In the genomic region with DNA sequence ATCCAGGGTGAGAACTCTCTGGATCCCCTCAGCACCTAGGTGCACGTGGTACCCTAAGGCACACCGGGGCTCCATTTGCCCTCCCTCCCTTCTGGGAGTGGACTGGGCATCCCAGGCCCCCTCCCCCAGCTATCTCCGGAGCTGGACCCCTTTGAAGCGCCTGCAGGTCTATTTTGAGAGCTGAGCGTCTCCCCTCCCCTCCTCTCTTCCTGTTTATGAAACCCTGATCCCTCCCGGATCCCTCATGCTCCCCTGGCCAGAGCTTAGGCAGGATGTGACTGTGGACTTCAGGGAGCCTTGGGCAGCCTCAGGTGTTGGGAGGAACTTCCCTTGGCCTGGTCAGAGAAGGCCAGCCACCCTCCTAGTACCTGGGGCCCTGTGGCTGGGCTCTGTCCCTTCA, we compare ENCODE assay signal across 14 cellular contexts. TPM values are rescaled to one million over a fixed set of nuclear protein-coding genes. Genes with fewer than 3 reads are reported as not detected.
DNase-seq lines count a peak whose midpoint lies in the region; ATAC-seq and TF ChIP-seq lines count a peak whose summit lies in the region.
"Had no signal": no experiment of that assay in that cellular context is flagged by ENCODE, and none has a peak within 500 bp of the region (broad histone marks: within the 10 kb centered on the region; RNA-seq: fewer than 3 reads in every experiment).

No MANE protein-coding gene starts in this region.

- no peaks in the 10 kb centered on the region for H3K27me3 ChIP-seq in heart right ventricle
- H3K27me3 ChIP-seq in upper lobe of right lung, result no peaks in the 10 kb centered on the region
- no peaks in the 10 kb centered on the region for H3K27me3 ChIP-seq in foreskin keratinocyte
- H3K27me3 ChIP-seq: tibial artery had no signal

- no peak overlapping the region for H3K4me3 ChIP-seq in heart right ventricle
- H3K4me3 ChIP-seq in upper lobe of right lung, result no peak overlapping the region
- H3K4me3 ChIP-seq: tibial artery had no signal

- intact Hi-C loops in heart right ventricle (cut with DNase I) (no loop called here), left cardiac atrium (cut with DNase I) (no loop called here), upper lobe of right lung (cut with DNase I) (no loop called here)

- peaks cover 0 to 70% (median 30%) of the 10 kb centered on the region in 9 donors for H3K4me1 ChIP-seq in heart right ventricle
- H3K4me1 ChIP-seq in upper lobe of right lung, result peaks cover 36% of the 10 kb centered on the region
- no peaks in the 10 kb centered on the region for H3K4me1 ChIP-seq in foreskin keratinocyte

- H3K9me3 ChIP-seq in heart right ventricle (no peaks in the 10 kb centered on the region), upper lobe of right lung (no peaks in the 10 kb centered on the region)
- H3K9me3 ChIP-seq: tibial artery had no signal

- 28 to 29% methylated on average over 6 of the region's 6 CpGs for WGBS in heart right ventricle, 2 donors

- TF ChIP-seq CTCF in heart right ventricle (IDR thresholded peaks at IDR 0.05) (no peak), upper lobe of right lung (IDR thresholded peaks at IDR 0.05) (no peak), foreskin keratinocyte (conservative IDR thresholded peaks at IDR 0.05) (no peak)

- H3K4me3 Mint-ChIP-seq in activated CD4-positive, alpha-beta memory T cell treated with anti-CD3 and anti-CD28 coated beads, Interleukin-2, amount 10 ng/mL, durations not matched to agents 7 days and 5 days, result no peak overlapping the region
- H3K4me3 Mint-ChIP-seq: HFFc6 had no signal

- POLR2A ChIA-PET in activated CD4-positive, alpha-beta memory T cell treated with anti-CD3 and anti-CD28 coated beads, Interleukin-2, amount 10 ng/mL, durations not matched to agents 7 days and 5 days (lab: Charles Lee), result interaction anchor here (1.1 to 6.7 kb wide), 8 partner anchors 10 to 350 kb away, joined by 4 to 88 read pairs (median 8); partner anchors contain the start of genes GPN2, HMGN2 and RPS6KA1

- peaks cover 16% of the 10 kb centered on the region for H3K36me3 Mint-ChIP-seq in activated CD4-positive, alpha-beta memory T cell treated with anti-CD3 and anti-CD28 coated beads, Interleukin-2, amount 10 ng/mL, durations not matched to agents 7 days and 5 days (ENCODE audit: low read depth)

- H3K27ac Mint-ChIP-seq in activated CD4-positive, alpha-beta memory T cell treated with anti-CD3 and anti-CD28 coated beads, Interleukin-2, amount 10 ng/mL, durations not matched to agents 7 days and 5 days, result peak overlapping the region; percentile 96
- H3K27ac Mint-ChIP-seq: HFFc6 had no signal

- H3K36me3 ChIP-seq in heart right ventricle, result no peaks in the 10 kb centered on the region
- H3K36me3 ChIP-seq in upper lobe of right lung, result peaks cover 5% of the 10 kb centered on the region
- H3K36me3 ChIP-seq: tibial artery had no signal

- no peak for ATAC-seq in heart right ventricle
- ATAC-seq in left cardiac atrium, result no peak
- no peak for ATAC-seq in upper lobe of right lung
- ATAC-seq in foreskin keratinocyte, result no peak

- DNase-seq in heart right ventricle, result no peak
- no peak for DNase-seq in left cardiac atrium
- DNase-seq in activated CD4-positive, alpha-beta memory T cell treated with anti-CD3 and anti-CD28 coated beads, Interleukin-2, amount 10 ng/mL, durations not matched to agents 7 days and 5 days, result no peak
- peak; percentile 33 for DNase-seq in left kidney (ENCODE audit: low read depth, low spot score)
- DNase-seq in upper lobe of right lung, result no peak
- no peak for DNase-seq in activated CD8-positive, alpha-beta memory T cell treated with anti-CD3 and anti-CD28 coated beads, Interleukin-2, amount 50 U/mL, for 4 hours
- no peak for DNase-seq in iPS-NIHi11 (ENCODE audit: low spot score)
- no peak for DNase-seq in foreskin keratinocyte
- DNase-seq: AML-193; HFFc6; NCI-H1436 treated with DMSO at 0.1 percent for 48 hours; nucleus accumbens; stimulated activated CD4-positive, alpha-beta T cell treated with anti-CD3 and anti-CD28 coated beads, Interleukin-4, amount 100 ng/mL, for 24 hours; tibial artery had no signal

- peak overlapping the region in 6 of 10 donors; percentile 19 to 96 (median 50) for H3K27ac ChIP-seq in heart right ventricle
- peak overlapping the region; percentile 55 for H3K27ac ChIP-seq in upper lobe of right lung
- H3K27ac ChIP-seq in foreskin keratinocyte, result no peak overlapping the region
- H3K27ac ChIP-seq: tibial artery had no signal

- no peaks in the 10 kb centered on the region for H3K9me3 Mint-ChIP-seq in activated CD4-positive, alpha-beta memory T cell treated with anti-CD3 and anti-CD28 coated beads, Interleukin-2, amount 10 ng/mL, durations not matched to agents 7 days and 5 days
- H3K9me3 Mint-ChIP-seq: HFFc6 had no signal

- H3K27me3 Mint-ChIP-seq in activated CD4-positive, alpha-beta memory T cell treated with anti-CD3 and anti-CD28 coated beads, Interleukin-2, amount 10 ng/mL, durations not matched to agents 7 days and 5 days, result no peaks in the 10 kb centered on the region

- peaks cover 92% of the 10 kb centered on the region for H3K4me1 Mint-ChIP-seq in activated CD4-positive, alpha-beta memory T cell treated with anti-CD3 and anti-CD28 coated beads, Interleukin-2, amount 10 ng/mL, durations not matched to agents 7 days and 5 days

- CTCF ChIA-PET in activated CD4-positive, alpha-beta memory T cell treated with anti-CD3 and anti-CD28 coated beads, Interleukin-2, amount 10 ng/mL, durations not matched to agents 7 days and 5 days (lab: Charles Lee), result interaction anchor here (0.8 to 6.2 kb wide), 11 partner anchors 8 to 249 kb away, joined by 3 to 89 read pairs (median 6); partner anchors contain the start of gene RPS6KA1

RNA-seq across cellular contexts. Expression of gene RPS6KA1, which starts 10.2 kb away (rescaled TPM):
- total RNA-seq in heart right ventricle, result 10 to 100 TPM in 1 of 10 donors, 1 to 10 TPM in 9; 1.4 to 12.2 (median 2.7) TPM
- polyA plus RNA-seq in heart right ventricle, result 1 to 10 TPM; 2.8 to 4.3 TPM
- 1 to 10 TPM; 7.4 to 9.3 TPM for total RNA-seq in left cardiac atrium
- 100 to 1,000 TPM; 170 to 175 TPM for total RNA-seq in activated CD4-positive, alpha-beta memory T cell treated with anti-CD3 and anti-CD28 coated beads, Interleukin-2, amount 10 ng/mL, durations not matched to agents 7 days and 5 days
- 124 TPM for total RNA-seq in upper lobe of right lung
- total RNA-seq in foreskin keratinocyte, result 86.4 and 91.6 TPM in 2 replicates
- 57.7 and 65.0 TPM in 2 replicates for polyA plus RNA-seq in foreskin keratinocyte
